40 cellular contexts compared by ENCODE assay signal in genomic region chr1:145730900-145731299, GRCh38. TPM values are rescaled to one million over a fixed set of nuclear protein-coding genes. Genes with fewer than 3 reads are reported as not detected.
DNase-seq lines count a peak whose midpoint lies in the region; ATAC-seq, FAIRE-seq and TF ChIP-seq lines count a peak whose summit lies in the region.
"Had no signal": no experiment of that assay in that cellular context is flagged by ENCODE, and none has a peak within 500 bp of the region (broad histone marks: within the 10 kb centered on the region; RNA-seq: fewer than 3 reads in every experiment).

No MANE protein-coding gene starts in this region.

- H3K9me3 Mint-ChIP-seq in natural killer cell = no peaks in the 10 kb centered on the region
- no peaks in the 10 kb centered on the region for H3K9me3 Mint-ChIP-seq in natural killer cell treated with Interleukin-12 subunit alpha and Interleukin-12 subunit beta and Interleukin-15 and Interleukin-18, amount 100 ng/mL, for 72 hours
- H3K9me3 Mint-ChIP-seq: activated CD8-positive, alpha-beta T cell treated with anti-CD3 and anti-CD28 coated beads for 36 hours; activated T-helper 17 cell treated with anti-CD3 and anti-CD28 coated beads, Interleukin-2, amount 50 U/mL, for 72 hours; brain; nephron; T-helper 2 cell treated with Interferon-gamma antibody and Interleukin-4, amounts not matched to agents 5 μg/mL and 100 μg/mL, for 36 hours had no signal

- no peak for TF ChIP-seq POLR2A in H1 (IDR thresholded peaks at IDR 0.05; ENCODE audit: control extremely low read depth in 1 of 2, low read depth in 2 of 2, low read length in 2 of 2)

- no peak overlapping the region for H3K27ac ChIP-seq in H1 (ENCODE audit: low read depth, low read length)
- H3K27ac ChIP-seq in upper lobe of right lung = no peak overlapping the region
- H3K27ac ChIP-seq: BLaER1, esophagus squamous epithelium, heart left ventricle, lower lobe of right lung, psoas muscle, stomach had no signal

- H3K9me3 ChIP-seq in H1 (ENCODE audit: insufficient read depth in 2 of 2, low read depth in 1 of 2, low read length in 1 of 2) = no peaks in the 10 kb centered on the region
- H3K9me3 ChIP-seq in upper lobe of right lung = no peaks in the 10 kb centered on the region
- H3K9me3 ChIP-seq: BLaER1, esophagus squamous epithelium, lower lobe of right lung, mucosa of descending colon, psoas muscle, stomach had no signal

- H3K4me3 ChIP-seq in H1 (ENCODE audit: extremely low read depth in 1 of 4, insufficient read depth in 2 of 4, low read depth in 3 of 4, low read length in 4 of 4) (no peak overlapping the region), upper lobe of right lung (no peak overlapping the region)
- H3K4me3 ChIP-seq: BLaER1, esophagus squamous epithelium, heart left ventricle, lower lobe of right lung, mucosa of descending colon, psoas muscle, stomach had no signal

- CTCF ChIA-PET in H1 (lab: Charles Lee; ENCODE audit: partially characterized antibody) = interaction anchor here (0.8 to 1.5 kb wide), 2 partner anchors 9 to 10 kb away, joined by 3 read pairs; no protein-coding TSS in a partner anchor

- intact Hi-C loops in natural killer cell (cut with micrococcal nuclease) (no loop called here), upper lobe of right lung (cut with DNase I) (no loop called here)

- H3K79me2 ChIP-seq in H1 (ENCODE audit: control insufficient read depth in 1 of 2, insufficient read depth in 2 of 2, low read length in 2 of 2) = no peaks in the 10 kb centered on the region

- no peak for FAIRE-seq in H1 (lab: Jason Lieb, UNC)
- FAIRE-seq: endometrium, H54, HTR-8/SVneo had no signal

- TF ChIP-seq RAD21 in H1 (IDR thresholded peaks at IDR 0.05 in 1 of 2, conservative IDR thresholded peaks at IDR 0.05 in 1 of 2; ENCODE audit: low read depth in 2 of 2, low read length in 2 of 2) = peak; percentile 20 to 41; a peak in 2 of 4 replicates

- no peak overlapping the region for H3K18ac ChIP-seq in H1 (ENCODE audit: extremely low read depth, low read length)

- H4K5ac ChIP-seq in H1 (ENCODE audit: insufficient read length, low read depth, low read length) = no peak overlapping the region

- H3K27ac Mint-ChIP-seq in natural killer cell = peak overlapping the region; percentile 19 to 68
- H3K27ac Mint-ChIP-seq in natural killer cell treated with Interleukin-12 subunit alpha and Interleukin-12 subunit beta and Interleukin-15 and Interleukin-18, amount 100 ng/mL, for 72 hours = peak overlapping the region in 1 of 2 donors; percentile 33
- H3K27ac Mint-ChIP-seq: activated CD4-positive, alpha-beta T cell treated with anti-CD3 and anti-CD28 coated beads for 36 hours; activated CD8-positive, alpha-beta T cell treated with anti-CD3 and anti-CD28 coated beads for 36 hours; activated T-helper 17 cell treated with anti-CD3 and anti-CD28 coated beads, Interleukin-2, amount 50 U/mL, for 72 hours; brain; nephron; T-helper 2 cell treated with Interferon-gamma antibody and Interleukin-4, amounts not matched to agents 5 μg/mL and 100 μg/mL, for 36 hours had no signal

- no peak overlapping the region for H3K56ac ChIP-seq in H1 (replicated peaks; ENCODE audit: insufficient read length, low read depth, low read length)

- H3K79me1 ChIP-seq in H1 (ENCODE audit: low read depth, low read length) = no peaks in the 10 kb centered on the region

- H4K91ac ChIP-seq in H1 (replicated peaks; ENCODE audit: insufficient read length, low read length) = no peak overlapping the region

- no peaks in the 10 kb centered on the region for H3K36me3 ChIP-seq in H1 (ENCODE audit: control insufficient read depth in 2 of 4, insufficient read depth in 4 of 4, low read length in 3 of 4)
- no peaks in the 10 kb centered on the region for H3K36me3 ChIP-seq in upper lobe of right lung
- H3K36me3 ChIP-seq: esophagus squamous epithelium, lower lobe of right lung, stomach had no signal

- H2BK12ac ChIP-seq in H1 (ENCODE audit: low read depth, low read length) = no peak overlapping the region

- peaks cover 9% of the 10 kb centered on the region for H3K36me3 Mint-ChIP-seq in natural killer cell
- H3K36me3 Mint-ChIP-seq in natural killer cell treated with Interleukin-12 subunit alpha and Interleukin-12 subunit beta and Interleukin-15 and Interleukin-18, amount 100 ng/mL, for 72 hours = no peaks in the 10 kb centered on the region

- H3K23ac ChIP-seq in H1 (ENCODE audit: insufficient read length) = no peak overlapping the region

- H3K4me2 ChIP-seq in H1 (ENCODE audit: insufficient read depth in 1 of 2, low read depth in 2 of 2, low read length in 2 of 2) = no peak overlapping the region
- H3K4me2 ChIP-seq: BLaER1 had no signal

- no peak overlapping the region for H4K8ac ChIP-seq in H1 (ENCODE audit: extremely low read depth, insufficient read depth, low read length)

- no peaks in the 10 kb centered on the region for H4K20me1 ChIP-seq in H1 (replicated peaks in 1 of 2; ENCODE audit: control insufficient read depth in 1 of 2, insufficient read depth in 2 of 2, low read length in 2 of 2)
- H4K20me1 ChIP-seq: BLaER1 had no signal

- no peak overlapping the region for H2BK120ac ChIP-seq in H1 (replicated peaks; ENCODE audit: low read depth, low read length)

- H3K14ac ChIP-seq in H1 (ENCODE audit: insufficient read length) = no peak overlapping the region

- no peaks in the 10 kb centered on the region for H3K23me2 ChIP-seq in H1 (ENCODE audit: low read depth, low read length)

- H2AFZ ChIP-seq in H1 (ENCODE audit: low read length) = no peak overlapping the region

- TF ChIP-seq CTCF in natural killer cell (IDR thresholded peaks at IDR 0.05) (no peak), LNCAP (IDR thresholded peaks at IDR 0.05) (0 out of 2 replicates have a peak, but pooled peaks have one; percentile 15), H1 (IDR thresholded peaks at IDR 0.05; ENCODE audit: control extremely low read depth in 1 of 3, insufficient read depth in 1 of 3, low read depth in 1 of 3, low read length in 3 of 3) (peak in 2 of 3 experiments; percentile 15 to 34; a peak in 2 of 4 replicates), upper lobe of right lung (IDR thresholded peaks at IDR 0.05) (no peak)

- no peak overlapping the region for H2BK15ac ChIP-seq in H1 (ENCODE audit: low read length)

- H3K4me1 ChIP-seq in H1 (replicated peaks in 1 of 4; ENCODE audit: control insufficient read depth in 3 of 4, insufficient read depth in 4 of 4, low read length in 3 of 4) = peaks cover 0 to 6% (median 0%) of the 10 kb centered on the region in 4 experiments; a peak in 3 of 7 replicates
- H3K4me1 ChIP-seq in upper lobe of right lung = no peaks in the 10 kb centered on the region
- H3K4me1 ChIP-seq: esophagus squamous epithelium, heart left ventricle, lower lobe of right lung, psoas muscle, stomach had no signal

- H3K4me1 Mint-ChIP-seq in natural killer cell = peaks cover 26 to 31% of the 10 kb centered on the region in 2 donors
- H3K4me1 Mint-ChIP-seq in natural killer cell treated with Interleukin-12 subunit alpha and Interleukin-12 subunit beta and Interleukin-15 and Interleukin-18, amount 100 ng/mL, for 72 hours (ENCODE audit: low read depth in 2 of 2) = peaks cover 0 to 24% of the 10 kb centered on the region in 2 donors
- H3K4me1 Mint-ChIP-seq: activated CD4-positive, alpha-beta T cell treated with anti-CD3 and anti-CD28 coated beads for 36 hours; activated T-helper 17 cell treated with anti-CD3 and anti-CD28 coated beads, Interleukin-2, amount 50 U/mL, for 72 hours; brain; nephron had no signal

- H3K27me3 ChIP-seq in H1 (replicated peaks in 1 of 4; ENCODE audit: control insufficient read depth in 3 of 4, extremely low read depth in 1 of 4, insufficient read depth in 3 of 4, low read length in 3 of 4) (no peaks in the 10 kb centered on the region), upper lobe of right lung (no peaks in the 10 kb centered on the region)
- H3K27me3 ChIP-seq: BLaER1, esophagus squamous epithelium, heart left ventricle, stomach had no signal

- WGBS in H1 (ENCODE audit: extremely low coverage in 1 of 2, insufficient coverage in 1 of 2, insufficient read length in 1 of 2, insufficient replicate concordance in 2 of 2, low coverage in 1 of 2, low lambda C conversion rate in 2 of 2, missing lambda C conversion rate in 1 of 2), 2 experiments = 92% methylated on average over 3 of the region's 3 CpGs; no CpG with 5 or more reads in 1 of the 2 experiments

- H3K4ac ChIP-seq in H1 (replicated peaks; ENCODE audit: insufficient read length, low read depth, low read length) = no peak overlapping the region

- H3K27me3 Mint-ChIP-seq in natural killer cell (ENCODE audit: low read depth in 2 of 2) = no peaks in the 10 kb centered on the region
- no peaks in the 10 kb centered on the region for H3K27me3 Mint-ChIP-seq in natural killer cell treated with Interleukin-12 subunit alpha and Interleukin-12 subunit beta and Interleukin-15 and Interleukin-18, amount 100 ng/mL, for 72 hours
- H3K27me3 Mint-ChIP-seq: activated CD4-positive, alpha-beta T cell treated with anti-CD3 and anti-CD28 coated beads for 36 hours; activated CD8-positive, alpha-beta T cell treated with anti-CD3 and anti-CD28 coated beads for 36 hours; activated T-helper 17 cell treated with anti-CD3 and anti-CD28 coated beads, Interleukin-2, amount 50 U/mL, for 72 hours; brain had no signal

- DNase-seq in natural killer cell (no peak), H1 (ENCODE audit: low read depth in 1 of 2, low spot score in 2 of 2) (no peak), upper lobe of right lung (no peak)
- no peak for DNase-seq in natural killer cell treated with Interleukin-12 subunit alpha and Interleukin-12 subunit beta and Interleukin-15 and Interleukin-18, amount 100 ng/mL, for 72 hours (ENCODE audit: low spot score)
- DNase-seq: activated CD4-positive, alpha-beta T cell treated with anti-CD3 and anti-CD28 coated beads for 36 hours; activated CD8-positive, alpha-beta T cell treated with anti-CD3 and anti-CD28 coated beads for 36 hours; activated naive CD4-positive, alpha-beta T cell treated with anti-CD3 and anti-CD28 coated beads, Interleukin-2, amount 50 U/mL, for 16 hours; amniotic stem cell; DMS79 treated with DMSO at 0.1 percent for 48 hours; esophagus squamous epithelium; foreskin melanocyte; GF-D8; heart left ventricle; lower lobe of right lung; mucosa of descending colon; NCI-H1436 treated with DMSO at 0.1 percent for 48 hours; NCI-H2081 treated with DMSO at 0.1 percent for 48 hours; NCI-H510A; OCI-M1; psoas muscle; Right ventricle myocardium superior; stimulated activated CD4-positive, alpha-beta T cell treated with anti-CD3 and anti-CD28 coated beads, Interleukin-12 subunit alpha, Interleukin-12 subunit beta, amount 100 ng/mL, for 4 hours; stimulated activated CD4-positive, alpha-beta T cell treated with anti-CD3 and anti-CD28 coated beads, Interleukin-2, amount 100 ng/mL, for 48 hours; stomach had no signal

- no peak for ATAC-seq in natural killer cell
- ATAC-seq in natural killer cell treated with Interleukin-12 subunit alpha and Interleukin-12 subunit beta and Interleukin-15 and Interleukin-18, amount 100 ng/mL, for 72 hours = no peak
- ATAC-seq in GM21786 (IDR thresholded peaks at IDR 0.05; ENCODE audit: unreplicated experiment) = no peak
- no peak for ATAC-seq in GM21381 (IDR thresholded peaks at IDR 0.05; ENCODE audit: unreplicated experiment)
- no peak for ATAC-seq in upper lobe of right lung
- ATAC-seq: activated CD4-positive, alpha-beta T cell treated with anti-CD3 and anti-CD28 coated beads for 36 hours; activated CD8-positive, alpha-beta T cell treated with anti-CD3 and anti-CD28 coated beads for 36 hours; activated T-helper 17 cell treated with anti-CD3 and anti-CD28 coated beads, Interleukin-2, amount 50 U/mL, for 72 hours; heart left ventricle; lower lobe of right lung; mucosa of descending colon; psoas muscle; sciatic nerve had no signal

- POLR2A ChIA-PET in H1 (lab: Charles Lee; ENCODE audit: partially characterized antibody) = interaction anchor here (1.7 kb wide), 1 partner anchor 322 kb away, joined by 3 read pairs; no protein-coding TSS in a partner anchor

- no peak for TF ChIP-seq EP300 in H1 (IDR thresholded peaks at IDR 0.05; ENCODE audit: borderline replicate concordance in 1 of 2, low read depth in 2 of 2, low read length in 2 of 2)

- H2BK5ac ChIP-seq in H1 (ENCODE audit: low read depth, low read length) = no peak overlapping the region

- no peak overlapping the region for H2BK20ac ChIP-seq in H1 (ENCODE audit: low read length)

- H3K4me3 Mint-ChIP-seq in natural killer cell = no peak overlapping the region
- H3K4me3 Mint-ChIP-seq in natural killer cell treated with Interleukin-12 subunit alpha and Interleukin-12 subunit beta and Interleukin-15 and Interleukin-18, amount 100 ng/mL, for 72 hours = no peak overlapping the region
- H3K4me3 Mint-ChIP-seq: activated CD4-positive, alpha-beta T cell treated with anti-CD3 and anti-CD28 coated beads for 36 hours; activated CD8-positive, alpha-beta T cell treated with anti-CD3 and anti-CD28 coated beads for 36 hours; activated T-helper 17 cell treated with anti-CD3 and anti-CD28 coated beads, Interleukin-2, amount 50 U/mL, for 72 hours; brain; nephron; T-helper 2 cell treated with Interferon-gamma antibody and Interleukin-4, amounts not matched to agents 5 μg/mL and 100 μg/mL, for 36 hours had no signal

- H2AK5ac ChIP-seq in H1 (ENCODE audit: low read depth, low read length) = no peak overlapping the region

- no peak overlapping the region for H3K9ac ChIP-seq in H1 (replicated peaks in 1 of 4; ENCODE audit: extremely low read depth in 1 of 4, low read depth in 3 of 4, low read length in 3 of 4)
- H3K9ac ChIP-seq: BLaER1 had no signal

RNA-seq across cellular contexts. Expression of gene CD160, which starts 11.6 kb away (rescaled TPM):
- total RNA-seq in natural killer cell = 100 to 1,000 TPM in 1 of 3 donors, 10 to 100 TPM in 2; 77.7 to 150 (median 83.4) TPM
- total RNA-seq in natural killer cell treated with Interleukin-12 subunit alpha and Interleukin-12 subunit beta and Interleukin-15 and Interleukin-18, amount 100 ng/mL, for 72 hours = under 1 TPM; 0.31 to 0.33 TPM
- not detected in 2 replicates for total RNA-seq in H1 (2021; fragmentation: NEBNext Ultra II Directional; extraction: Animal tissue kit (Norgen Biotek cat#: 25700))
- polyA plus RNA-seq in H1 (2011; rRNA removed) = not detected in 2 replicates
- polyA plus RNA-seq in H1 (2011; cell fraction: cytosol; rRNA removed) = not detected
- not detected for polyA plus RNA-seq in H1 (2011; cell fraction: nucleus; rRNA removed)
- polyA plus RNA-seq in H1 (2012, experiment 1 of 2) = 0.08 to 0.14 TPM in 2 of 4 replicates, not detected in the others
- polyA plus RNA-seq in H1 (2012, experiment 2 of 2) = not detected
- polyA plus RNA-seq in H1 (2013, experiment 1 of 2) = not detected
- not detected for polyA plus RNA-seq in H1 (2013, experiment 2 of 2)
- polyA minus RNA-seq in H1 (2011; rRNA and poly(A)+ RNA removed) = not detected in 2 replicates
- not detected for polyA minus RNA-seq in H1 (2011; cell fraction: cytosol; rRNA and poly(A)+ RNA removed)
- not detected for polyA minus RNA-seq in H1 (2011; cell fraction: nucleus; rRNA and poly(A)+ RNA removed)
- 0.93 TPM for total RNA-seq in upper lobe of right lung
- total RNA-seq: activated T-helper 17 cell treated with anti-CD3 and anti-CD28 coated beads, Interleukin-2, amount 50 U/mL, for 72 hours; cerebellum; dermis microvascular lymphatic vessel endothelial cell; esophagus squamous epithelium; kidney epithelial cell; omental fat pad; psoas muscle; Right ventricle myocardium superior had no signal
- polyA plus RNA-seq: heart left ventricle had no signal

RNA-seq across cellular contexts. Expression of gene PDZK1, which starts 23.7 kb away (rescaled TPM):
- total RNA-seq in natural killer cell (1 to 10 TPM in 2 of 3 donors, under 1 TPM in 1; 0.96 to 2.9 (median 1.4) TPM), upper lobe of right lung (0.67 TPM)
- under 1 TPM; 0.31 to 0.98 TPM for total RNA-seq in natural killer cell treated with Interleukin-12 subunit alpha and Interleukin-12 subunit beta and Interleukin-15 and Interleukin-18, amount 100 ng/mL, for 72 hours
- total RNA-seq in H1 (2021; fragmentation: NEBNext Ultra II Directional; extraction: Animal tissue kit (Norgen Biotek cat#: 25700)) = not detected in 2 replicates
- 0.08 and 0.17 TPM in 2 replicates for polyA plus RNA-seq in H1 (2011; rRNA removed)
- 0.36 TPM for polyA plus RNA-seq in H1 (2011; cell fraction: cytosol; rRNA removed)
- not detected for polyA plus RNA-seq in H1 (2011; cell fraction: nucleus; rRNA removed)
- 0.15 to 0.72 TPM (median 0.46 TPM) in 4 replicates for polyA plus RNA-seq in H1 (2012, experiment 1 of 2)
- not detected for polyA plus RNA-seq in H1 (2012, experiment 2 of 2)
- polyA plus RNA-seq in H1 (2013, experiment 1 of 2) = 0.10 TPM
- polyA plus RNA-seq in H1 (2013, experiment 2 of 2) = 0.18 TPM
- polyA minus RNA-seq in H1 (2011; rRNA and poly(A)+ RNA removed) = 0.32 TPM in 1 of 2 replicates, not detected in the other
- not detected for polyA minus RNA-seq in H1 (2011; cell fraction: cytosol; rRNA and poly(A)+ RNA removed)
- polyA minus RNA-seq in H1 (2011; cell fraction: nucleus; rRNA and poly(A)+ RNA removed) = not detected
- total RNA-seq: activated CD4-positive, alpha-beta T cell treated with anti-CD3 and anti-CD28 coated beads for 36 hours; activated CD8-positive, alpha-beta T cell treated with anti-CD3 and anti-CD28 coated beads for 36 hours; dermis microvascular lymphatic vessel endothelial cell; kidney epithelial cell; lower lobe of right lung; Right ventricle myocardium superior had no signal

Comparison
In these comparisons a context has a peak if more than half of its experiments do, and no peak if none do; other contexts are left out.
1. RNA of gene CD160, which starts 11.6 kb away (total RNA-seq): 77.7 to 150 TPM in natural killer cell; 0.93 TPM in upper lobe of right lung (single experiment), 0.31 to 0.33 TPM in natural killer cell treated with Interleukin-12 subunit alpha and Interleukin-12 subunit beta and Interleukin-15 and Interleukin-18, amount 100 ng/mL, for 72 hours and not detected in H1; every median in the first group is over 10 times any median in the second.
2. CTCF ChIP-seq: peak in LNCAP (single experiment) and H1 (2 of 3); none in natural killer cell (single experiment) and upper lobe of right lung (single experiment).